In genomic region chr3:32951410-32951811, GRCh38 we compare ENCODE assay signal across 11 cellular contexts. TPM values are rescaled to one million over a fixed set of nuclear protein-coding genes. Genes with fewer than 3 reads are reported as not detected.
DNase-seq lines count a peak whose midpoint lies in the region; ATAC-seq and TF ChIP-seq lines count a peak whose summit lies in the region.
"Had no signal": no experiment of that assay in that cellular context is flagged by ENCODE, and none has a peak within 500 bp of the region (broad histone marks: within the 10 kb centered on the region; RNA-seq: fewer than 3 reads in every experiment).

CCR4 (plus strand) TSS chr3:32951644; CDS start chr3:32953423, 1,779 bp downstream.

- H3K27me3 Mint-ChIP-seq in dendritic cell treated with granulocyte-macrophage colony-stimulating factor and Interleukin-4, amounts not matched to agents 40 ng/mL and 50 ng/mL, for 4 days: no peaks in the 10 kb centered on the region

- H3K27ac Mint-ChIP-seq in dendritic cell treated with granulocyte-macrophage colony-stimulating factor and Interleukin-4, amounts not matched to agents 40 ng/mL and 50 ng/mL, for 4 days: peak within 1 kb of the TSS; percentile 50

- peaks cover 6% of the 10 kb centered on the region for H3K4me1 Mint-ChIP-seq in dendritic cell treated with granulocyte-macrophage colony-stimulating factor and Interleukin-4, amounts not matched to agents 40 ng/mL and 50 ng/mL, for 4 days (ENCODE audit: low read depth)

- H3K36me3 ChIP-seq in osteoblast (ENCODE audit: insufficient read depth, low read length): no peaks in the 10 kb centered on the region

- intact Hi-C loops in dendritic cell treated with granulocyte-macrophage colony-stimulating factor and Interleukin-4, amounts not matched to agents 40 ng/mL and 50 ng/mL, for 4 days (cut with micrococcal nuclease): no loop called here

- peak within 1 kb of the TSS; percentile 34 for H3K4me3 ChIP-seq in Jurkat, Clone E6-1 (ENCODE audit: low read length)
- H3K4me3 ChIP-seq in osteoblast (ENCODE audit: insufficient read depth, low read length): no peak within 1 kb of the TSS

- no peaks in the 10 kb centered on the region for H3K4me1 ChIP-seq in osteoblast (ENCODE audit: insufficient read depth, low read length)

- H3K4me2 ChIP-seq in osteoblast (ENCODE audit: insufficient read depth, low read length): no peak within 1 kb of the TSS

- no peaks in the 10 kb centered on the region for H3K36me3 Mint-ChIP-seq in dendritic cell treated with granulocyte-macrophage colony-stimulating factor and Interleukin-4, amounts not matched to agents 40 ng/mL and 50 ng/mL, for 4 days (ENCODE audit: low read depth)

- H3K27ac ChIP-seq in osteoblast (ENCODE audit: low read depth, low read length): no peak within 1 kb of the TSS

- no peak within 1 kb of the TSS for H2AFZ ChIP-seq in osteoblast (ENCODE audit: low read length)

- peaks cover 3% of the 10 kb centered on the region for H3K27me3 ChIP-seq in osteoblast (ENCODE audit: insufficient read depth, low read length)

- H3K79me2 ChIP-seq in osteoblast (ENCODE audit: insufficient read depth, low read length): no peaks in the 10 kb centered on the region

- H4K20me1 ChIP-seq in osteoblast (ENCODE audit: insufficient read depth, low read length): no peaks in the 10 kb centered on the region

- no peaks in the 10 kb centered on the region for H3K9me3 ChIP-seq in osteoblast (ENCODE audit: low read depth, low read length)

- DNase-seq in Jurkat, Clone E6-1 (ENCODE audit: low read depth, low spot score): peak; percentile 86
- peak; percentile 42 to 59 for DNase-seq in activated CD4-positive, alpha-beta T cell treated with anti-CD3 and anti-CD28 coated beads, Interleukin-2, amount 50 U/mL, for 24 hours (ENCODE audit: low read depth in 1 of 2, low spot score in 1 of 2)
- peak; percentile 41 to 49 for DNase-seq in stimulated activated CD4-positive, alpha-beta T cell treated with anti-CD3 and anti-CD28 coated beads, Interleukin-4, amount 100 ng/mL, for 48 hours (ENCODE audit: low read depth in 2 of 2)
- no peak for DNase-seq in osteoblast (ENCODE audit: insufficient read length, low spot score, missing footprints)
- no peak for DNase-seq in NCI-H187 (lab: John Stamatoyannopoulos, UW)
- no peak for DNase-seq in SHP77 (lab: John Stamatoyannopoulos, UW)
- DNase-seq: EL, islet precursor cell, right cardiac atrium had no signal

- no peak for TF ChIP-seq CTCF in osteoblast (IDR thresholded peaks at IDR 0.05; ENCODE audit: extremely low read depth, low read depth, low read length)

- no peak for ATAC-seq in GM21786 (IDR thresholded peaks at IDR 0.05; ENCODE audit: unreplicated experiment)

- no peak within 1 kb of the TSS for H3K4me3 Mint-ChIP-seq in dendritic cell treated with granulocyte-macrophage colony-stimulating factor and Interleukin-4, amounts not matched to agents 40 ng/mL and 50 ng/mL, for 4 days

- no peaks in the 10 kb centered on the region for H3K9me3 Mint-ChIP-seq in dendritic cell treated with granulocyte-macrophage colony-stimulating factor and Interleukin-4, amounts not matched to agents 40 ng/mL and 50 ng/mL, for 4 days

RNA-seq across cellular contexts. Expression of gene CCR4, which starts in this region (rescaled TPM):
- polyA plus RNA-seq in Jurkat, Clone E6-1 (2012; ENCODE audit: insufficient read depth, insufficient read length): 6.3 TPM
- total RNA-seq in osteoblast: not detected in 2 replicates

Comparison
In these comparisons a context has a peak if more than half of its experiments do, and no peak if none do; other contexts are left out.
1. DNase-seq: peak in Jurkat, Clone E6-1 (single experiment), activated CD4-positive, alpha-beta T cell treated with anti-CD3 and anti-CD28 coated beads, Interleukin-2, amount 50 U/mL, for 24 hours (2 of 2) and stimulated activated CD4-positive, alpha-beta T cell treated with anti-CD3 and anti-CD28 coated beads, Interleukin-4, amount 100 ng/mL, for 48 hours (2 of 2); none in osteoblast (single experiment), NCI-H187 (0 of 2) and SHP77 (0 of 2).